ENCODE assay signal across 33 cellular contexts in the genomic region with DNA sequence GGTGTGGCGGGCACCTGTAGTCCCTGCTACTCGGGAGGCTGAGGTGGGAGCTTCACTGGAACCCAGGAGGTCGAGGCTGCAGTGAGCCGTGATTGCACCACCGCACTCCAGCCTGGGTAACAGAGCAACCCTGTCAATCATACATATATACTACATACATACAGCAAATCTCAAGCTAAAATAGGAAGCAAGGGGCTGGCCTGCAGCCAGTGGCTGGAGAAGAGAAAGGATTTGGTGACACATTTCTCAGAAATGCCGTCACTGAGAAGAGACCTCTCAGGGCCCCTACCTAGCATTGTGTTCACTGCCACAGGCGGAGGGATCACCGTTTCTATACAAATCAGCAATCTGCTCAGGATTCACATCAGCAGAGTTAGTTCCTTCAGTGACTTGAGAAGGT. TPM values are rescaled to one million over a fixed set of nuclear protein-coding genes. Genes with fewer than 3 reads are reported as not detected.
DNase-seq lines count a peak whose midpoint lies in the region; ATAC-seq, FAIRE-seq and TF ChIP-seq lines count a peak whose summit lies in the region.
"Had no signal": no experiment of that assay in that cellular context is flagged by ENCODE, and none has a peak within 500 bp of the region (broad histone marks: within the 10 kb centered on the region; RNA-seq: fewer than 3 reads in every experiment).

No MANE protein-coding gene starts in this region.

- CTCF ChIA-PET in MCF 10A (lab: Yijun Ruan, JAX), result no interaction called here

- BruUV-seq in MCF 10A (replicated peaks; lab: Mats Ljungman, UMichigan), result no TSS peak

- no peaks in the 10 kb centered on the region for H3K9me3 Mint-ChIP-seq in MCF 10A (ENCODE audit: unreplicated experiment)
- H3K9me3 Mint-ChIP-seq: activated CD4-positive, alpha-beta T cell treated with anti-CD3 and anti-CD28 coated beads, Interleukin-2, amount 10 ng/mL, durations not matched to agents 24 days and 14 days; activated naive CD8-positive, alpha-beta T cell treated with anti-CD3 and anti-CD28 coated beads for 36 hours; CD4-positive, alpha-beta T cell; stimulated activated memory B cell treated with anti-CD40 and anti-IgM and Interleukin-4, amounts not matched to agents 10 μg/mL and 1 μg/mL and 100 μg/mL, for 72 hours; T-helper 2 cell treated with Interferon-gamma antibody and Interleukin-4, amounts not matched to agents 5 μg/mL and 100 μg/mL, for 36 hours; WTC11 had no signal

- H3K36me3 Mint-ChIP-seq in MCF 10A (ENCODE audit: insufficient read depth, unreplicated experiment), result peaks cover 54% of the 10 kb centered on the region

- intact Hi-C loops in MCF 10A (cut with micrococcal nuclease), result no loop called here

- DNase-seq in ELR (ENCODE audit: low read depth), result peak; percentile 31
- peak; percentile 11 for DNase-seq in RCC 7860 (ENCODE audit: low spot score)
- DNase-seq in astrocyte of the hippocampus (ENCODE audit: low read depth, low spot score), result peak; percentile 57
- no peak for DNase-seq in germinal center (ENCODE audit: low spot score)
- no peak for DNase-seq in MCF 10A (ENCODE audit: unreplicated experiment)
- DNase-seq: activated CD4-positive, alpha-beta T cell treated with anti-CD3 and anti-CD28 coated beads, Interleukin-2, amount 10 ng/mL, durations not matched to agents 24 days and 14 days; activated CD8-positive, alpha-beta memory T cell treated with anti-CD3 and anti-CD28 coated beads for 24 hours; activated gamma-delta T cell; activated naive CD8-positive, alpha-beta T cell treated with anti-CD3 and anti-CD28 coated beads for 36 hours; caudate nucleus; CD4-positive, alpha-beta T cell; cortex of kidney; DND-41; foreskin fibroblast; GOT3; head of caudate nucleus; KG1; MM.1S; NCI-H1436 treated with DMSO at 0.1 percent for 48 hours; NCI-H2081 treated with DMSO at 0.1 percent for 48 hours; NCI-H2227 treated with DMSO at 0.1 percent for 48 hours; NCI-H526; retina; Right ventricle myocardium superior; trophoblast cell had no signal

- FAIRE-seq in RCC 7860 (lab: Jason Lieb, UNC), result no peak
- FAIRE-seq: GM18507, GM19239, keratinocyte had no signal

- no peak for ATAC-seq in GM19035 (IDR thresholded peaks at IDR 0.05; ENCODE audit: unreplicated experiment)
- ATAC-seq: esophagus mucosa; stimulated activated memory B cell treated with anti-CD40 and anti-IgM and Interleukin-4, amounts not matched to agents 10 μg/mL and 1 μg/mL and 100 μg/mL, for 72 hours; WTC11 had no signal

- H3K27me3 Mint-ChIP-seq in MCF 10A (ENCODE audit: insufficient read depth, unreplicated experiment), result no peaks in the 10 kb centered on the region
- H3K27me3 Mint-ChIP-seq: activated CD4-positive, alpha-beta T cell treated with anti-CD3 and anti-CD28 coated beads, Interleukin-2, amount 10 ng/mL, durations not matched to agents 24 days and 14 days; activated naive CD8-positive, alpha-beta T cell treated with anti-CD3 and anti-CD28 coated beads for 36 hours; CD4-positive, alpha-beta T cell; stimulated activated memory B cell treated with anti-CD40 and anti-IgM and Interleukin-4, amounts not matched to agents 10 μg/mL and 1 μg/mL and 100 μg/mL, for 72 hours had no signal

- no peak overlapping the region for H3K27ac Mint-ChIP-seq in MCF 10A (ENCODE audit: low read depth, unreplicated experiment)
- H3K27ac Mint-ChIP-seq: activated CD4-positive, alpha-beta T cell treated with anti-CD3 and anti-CD28 coated beads, Interleukin-2, amount 10 ng/mL, durations not matched to agents 24 days and 14 days; activated naive CD8-positive, alpha-beta T cell treated with anti-CD3 and anti-CD28 coated beads for 36 hours; CD4-positive, alpha-beta T cell; stimulated activated memory B cell treated with anti-CD40 and anti-IgM and Interleukin-4, amounts not matched to agents 10 μg/mL and 1 μg/mL and 100 μg/mL, for 72 hours; T-helper 2 cell treated with Interferon-gamma antibody and Interleukin-4, amounts not matched to agents 5 μg/mL and 100 μg/mL, for 36 hours; WTC11 had no signal

- POLR2A ChIA-PET in MCF 10A (lab: Yijun Ruan, JAX), result interaction anchor here (0.9 kb wide), 1 partner anchor 16 kb away, joined by 3 read pairs; no protein-coding TSS in a partner anchor

- no peak overlapping the region for H3K4me3 Mint-ChIP-seq in MCF 10A (ENCODE audit: unreplicated experiment)
- H3K4me3 Mint-ChIP-seq: activated CD4-positive, alpha-beta T cell treated with anti-CD3 and anti-CD28 coated beads, Interleukin-2, amount 10 ng/mL, durations not matched to agents 24 days and 14 days; activated naive CD8-positive, alpha-beta T cell treated with anti-CD3 and anti-CD28 coated beads for 36 hours; CD4-positive, alpha-beta T cell; stimulated activated memory B cell treated with anti-CD40 and anti-IgM and Interleukin-4, amounts not matched to agents 10 μg/mL and 1 μg/mL and 100 μg/mL, for 72 hours; T-helper 2 cell treated with Interferon-gamma antibody and Interleukin-4, amounts not matched to agents 5 μg/mL and 100 μg/mL, for 36 hours; WTC11 had no signal

- H3K4me1 Mint-ChIP-seq in MCF 10A (ENCODE audit: insufficient read depth, unreplicated experiment), result no peaks in the 10 kb centered on the region
- H3K4me1 Mint-ChIP-seq: activated naive CD8-positive, alpha-beta T cell treated with anti-CD3 and anti-CD28 coated beads for 36 hours; WTC11 had no signal

- no peak for TF ChIP-seq CTCF in MCF 10A (IDR thresholded peaks at IDR 0.05; ENCODE audit: unreplicated experiment)

RNA-seq across cellular contexts. Expression of a gene that starts 16.9 kb away (rescaled TPM):
- 20.6 TPM in 2 replicates for total RNA-seq in MCF 10A (2022)

RNA-seq across cellular contexts. Expression of a gene that starts 24.9 kb away (rescaled TPM):
- total RNA-seq in MCF 10A (2022), result 38.0 and 45.4 TPM in 2 replicates

RNA-seq across cellular contexts. Expression of a gene that starts 44.1 kb away (rescaled TPM):
- total RNA-seq in MCF 10A (2022), result 85.9 and 104 TPM in 2 replicates

RNA-seq across cellular contexts. Expression of a gene that starts 57.1 kb away (rescaled TPM):
- 16.5 and 21.1 TPM in 2 replicates for total RNA-seq in MCF 10A (2022)

RNA-seq across cellular contexts. Expression of a gene that starts 57.3 kb away (rescaled TPM):
- 14.8 and 16.2 TPM in 2 replicates for total RNA-seq in MCF 10A (2022)

Comparison
In these comparisons a context has a peak if more than half of its experiments do, and no peak if none do; other contexts are left out.
1. DNase-seq: peak in ELR (single experiment), RCC 7860 (single experiment) and astrocyte of the hippocampus (single experiment); none in germinal center (single experiment) and MCF 10A (single experiment).